Comparison of ENCODE assay signal across 1 cellular context in genomic region chr2:206105541-206105940, GRCh38.
TF ChIP-seq lines count a peak whose summit lies in the region.

No MANE protein-coding gene starts in this region.

TF ChIP-seq in endothelial cell of umbilical vein, 7 proteins besides CTCF, POLR2A, EP300 and RAD21:
- no peak for TF ChIP-seq FOS (IDR thresholded peaks at IDR 0.05; ENCODE audit: borderline replicate concordance, insufficient read depth, low read length)
- no peak for TF ChIP-seq JUN (IDR thresholded peaks at IDR 0.05; ENCODE audit: borderline replicate concordance, insufficient read depth, insufficient read length, low read depth)
- no peak for TF ChIP-seq EZH2 (IDR thresholded peaks at IDR 0.05; ENCODE audit: borderline replicate concordance, low read depth, low read length, severe bottlenecking)
- TF ChIP-seq MAX (IDR thresholded peaks at IDR 0.05; ENCODE audit: insufficient read depth, insufficient read length), result no peak
- no peak for TF ChIP-seq GATA2 (IDR thresholded peaks at IDR 0.05; ENCODE audit: insufficient read depth, insufficient read length, low read depth, low read length)
- no peak for TF ChIP-seq MYC (IDR thresholded peaks at IDR 0.05; ENCODE audit: low read depth, low read length)
- no peak for TF ChIP-seq POLR2AphosphoS5 (IDR thresholded peaks at IDR 0.05; ENCODE audit: insufficient read depth, low read depth, low read length)
